ENCODE assay signal across 9 cellular contexts in the genomic region with DNA sequence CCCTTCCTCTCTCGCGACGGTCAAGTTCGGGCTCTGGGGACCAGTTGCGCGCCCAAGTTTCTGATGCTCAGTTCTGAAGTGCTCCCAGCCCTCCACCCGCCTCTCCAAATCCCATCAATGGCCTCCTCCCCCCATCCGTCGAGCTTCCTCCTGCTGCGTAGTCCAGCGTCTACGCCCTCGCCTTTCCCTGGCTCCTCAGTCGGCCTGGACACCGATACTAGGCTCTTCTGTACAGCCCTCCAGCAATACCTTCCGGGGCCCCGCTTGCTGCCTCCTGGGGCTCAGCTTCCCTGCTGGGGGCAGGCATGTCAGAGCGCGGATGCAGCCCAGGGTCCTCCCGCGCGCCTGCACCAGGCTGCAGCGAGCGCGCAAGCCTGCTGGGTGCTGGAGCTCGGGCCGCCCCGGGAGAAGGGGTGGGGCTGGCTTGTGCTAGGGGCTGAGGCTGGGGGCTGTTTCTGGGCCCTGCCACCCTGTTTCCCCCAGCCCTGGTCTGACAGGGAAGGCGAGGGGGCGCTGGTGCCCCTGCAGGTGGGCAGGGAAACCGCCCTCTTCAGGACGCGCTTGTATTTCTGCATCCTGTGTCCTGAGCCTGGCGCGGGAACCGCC.
DNase-seq lines count a peak whose midpoint lies in the region; ATAC-seq and TF ChIP-seq lines count a peak whose summit lies in the region.
"Had no signal": no experiment of that assay in that cellular context is flagged by ENCODE, and none has a peak within 500 bp of the region (broad histone marks: within the 10 kb centered on the region; RNA-seq: fewer than 3 reads in every experiment).

No MANE protein-coding gene starts in this region.

- no peaks in the 10 kb centered on the region for H3K79me1 ChIP-seq in trophoblast cell (ENCODE audit: low read length)

- no peak overlapping the region for H2BK120ac ChIP-seq in trophoblast cell (ENCODE audit: insufficient read depth, low read length, poor library complexity)

- H3K36me3 Mint-ChIP-seq in CD4-positive, alpha-beta memory T cell = no peaks in the 10 kb centered on the region
- no peaks in the 10 kb centered on the region for H3K36me3 Mint-ChIP-seq in endodermal cell (ENCODE audit: low read depth)
- H3K36me3 Mint-ChIP-seq: natural killer cell had no signal

- H3K4me1 Mint-ChIP-seq in CD4-positive, alpha-beta memory T cell = peaks cover 9 to 28% (median 15%) of the 10 kb centered on the region in 4 donors
- H3K4me1 Mint-ChIP-seq in endodermal cell = peaks cover 3% of the 10 kb centered on the region
- H3K4me1 Mint-ChIP-seq: natural killer cell had no signal

- no peaks in the 10 kb centered on the region for H3K79me2 ChIP-seq in trophoblast cell (ENCODE audit: control insufficient read depth, insufficient read depth, low read length, poor library complexity)

- no peaks in the 10 kb centered on the region for H3K36me3 ChIP-seq in CD4-positive, alpha-beta memory T cell (ENCODE audit: insufficient read depth, low read length)
- H3K36me3 ChIP-seq in endodermal cell (ENCODE audit: control insufficient read depth, insufficient read depth, low read length) (no peaks in the 10 kb centered on the region), trophoblast cell (ENCODE audit: control insufficient read depth in 1 of 2, insufficient read depth in 2 of 2, low read length in 2 of 2) (no peaks in the 10 kb centered on the region)

- peak; percentile 82 for TF ChIP-seq CTCF in endodermal cell (conservative IDR thresholded peaks at IDR 0.05)

- H2BK5ac ChIP-seq in trophoblast cell (ENCODE audit: low read depth, low read length, poor library complexity) = no peak overlapping the region

- CTCF ChIA-PET in CD4-positive, alpha-beta memory T cell (lab: Charles Lee; ENCODE audit: partially characterized antibody) = interaction anchor here (0.6 to 2.0 kb wide), 6 partner anchors 14 to 108 kb away, joined by 3 to 7 read pairs (median 3); no protein-coding TSS in a partner anchor

- POLR2A ChIA-PET in CD4-positive, alpha-beta memory T cell (lab: Charles Lee; ENCODE audit: partially characterized antibody) = interaction anchor here (1.0 to 1.1 kb wide), 2 partner anchors 51 to 59 kb away, joined by 4 read pairs; no protein-coding TSS in a partner anchor

- peak overlapping the region; percentile 96 for H3K4me2 ChIP-seq in trophoblast cell (ENCODE audit: low read length)

- H3K4ac ChIP-seq in trophoblast cell (ENCODE audit: low read depth, low read length) = no peak overlapping the region

- H4K91ac ChIP-seq in trophoblast cell (ENCODE audit: low read depth, low read length) = no peak overlapping the region

- H2AFZ ChIP-seq in trophoblast cell (ENCODE audit: insufficient read depth, low read length, poor library complexity) = peak overlapping the region; percentile 72

- no peak overlapping the region for H2AK5ac ChIP-seq in trophoblast cell (ENCODE audit: low read length)

- no peak for ATAC-seq in GM21619 (IDR thresholded peaks at IDR 0.05; ENCODE audit: unreplicated experiment)
- no peak for ATAC-seq in HG03139 (IDR thresholded peaks at IDR 0.05; ENCODE audit: unreplicated experiment)
- ATAC-seq in GM21528 (IDR thresholded peaks at IDR 0.05; ENCODE audit: low FRiP score, unreplicated experiment) = no peak
- no peak for ATAC-seq in HG02678 (IDR thresholded peaks at IDR 0.05; ENCODE audit: unreplicated experiment)

- H3K4me3 ChIP-seq in CD4-positive, alpha-beta memory T cell (ENCODE audit: low read length in 2 of 2) = peak overlapping the region; percentile 9 to 33
- peak overlapping the region; percentile 77 for H3K4me3 ChIP-seq in endodermal cell (ENCODE audit: low read length)
- peak overlapping the region; percentile 57 for H3K4me3 ChIP-seq in trophoblast cell (ENCODE audit: low read depth, low read length)

- H3K4me3 Mint-ChIP-seq in CD4-positive, alpha-beta memory T cell = peak overlapping the region; percentile 72 to 95 (median 87)
- H3K4me3 Mint-ChIP-seq in endodermal cell = peak overlapping the region; percentile 68
- H3K4me3 Mint-ChIP-seq: natural killer cell had no signal

- H4K12ac ChIP-seq in trophoblast cell (ENCODE audit: low read depth, low read length) = no peak overlapping the region

- H3K23ac ChIP-seq in trophoblast cell (ENCODE audit: low read length) = no peak overlapping the region

- H3K27me3 Mint-ChIP-seq in CD4-positive, alpha-beta memory T cell = peaks cover 10 to 12% of the 10 kb centered on the region in 2 donors
- peaks cover 47% of the 10 kb centered on the region for H3K27me3 Mint-ChIP-seq in endodermal cell (ENCODE audit: insufficient read depth)

- 0 to 5% methylated on average over 12 to 36 of the region's 36 CpGs for WGBS in endodermal cell (ENCODE audit: insufficient coverage in 1 of 2, insufficient read length in 1 of 2), 2 experiments
- WGBS in trophoblast cell (ENCODE audit: extremely low coverage, insufficient coverage, insufficient read length) = no CpG with 5 or more reads among the region's 36 CpGs

- no peaks in the 10 kb centered on the region for H3K9me3 ChIP-seq in CD4-positive, alpha-beta memory T cell (ENCODE audit: control insufficient read depth in 1 of 2, low read length in 2 of 2)
- H3K9me3 ChIP-seq in endodermal cell (ENCODE audit: control insufficient read depth, low read length) (no peaks in the 10 kb centered on the region), trophoblast cell (ENCODE audit: insufficient read depth, low read depth, low read length) (no peaks in the 10 kb centered on the region)

- no peaks in the 10 kb centered on the region for H3K4me1 ChIP-seq in CD4-positive, alpha-beta memory T cell (ENCODE audit: insufficient read depth, low read length)
- H3K4me1 ChIP-seq in endodermal cell (ENCODE audit: control insufficient read depth, insufficient read depth, low read length) = no peaks in the 10 kb centered on the region
- H3K4me1 ChIP-seq in trophoblast cell (ENCODE audit: control insufficient read depth in 1 of 2, insufficient read depth in 2 of 2, low read length in 2 of 2) = peaks cover 2 to 4% of the 10 kb centered on the region in 2 experiments

- peaks cover 9% of the 10 kb centered on the region for H3K27me3 ChIP-seq in CD4-positive, alpha-beta memory T cell (ENCODE audit: insufficient read depth, low read length)
- H3K27me3 ChIP-seq in endodermal cell (ENCODE audit: control insufficient read depth, insufficient read depth, low read length, poor library complexity, severe bottlenecking) = peaks cover 35% of the 10 kb centered on the region
- H3K27me3 ChIP-seq in trophoblast cell (ENCODE audit: insufficient read depth, low read length) = peaks cover 9% of the 10 kb centered on the region

- intact Hi-C loops in CD4-positive, alpha-beta memory T cell (cut with micrococcal nuclease) = loop anchor here (5.0 kb wide), 4 partner anchors 50 to 250 kb away; no protein-coding TSS in a partner anchor

- H4K8ac ChIP-seq in trophoblast cell (ENCODE audit: low read depth, low read length) = no peak overlapping the region

- no peak overlapping the region for H3K27ac ChIP-seq in CD4-positive, alpha-beta memory T cell (ENCODE audit: low read depth, low read length)
- H3K27ac ChIP-seq in endodermal cell (ENCODE audit: low read depth, low read length) = no peak overlapping the region
- H3K27ac ChIP-seq in trophoblast cell (ENCODE audit: low read depth, low read length) = no peak overlapping the region

- peak overlapping the region in 3 of 7 donors; percentile 44 to 75 (median 69) for H3K27ac Mint-ChIP-seq in CD4-positive, alpha-beta memory T cell
- H3K27ac Mint-ChIP-seq in endodermal cell = no peak overlapping the region
- H3K27ac Mint-ChIP-seq: natural killer cell had no signal

- peak; percentile 33 to 39 (median 38) for DNase-seq in CD4-positive, alpha-beta memory T cell
- peak; percentile 21 for DNase-seq in activated CD4-positive, alpha-beta T cell treated with anti-CD3 and anti-CD28 coated beads, Interleukin-2, amount 50 U/mL, for 1 hour
- DNase-seq in endodermal cell (peak; percentile 84), trophoblast cell (no peak)
- DNase-seq: natural killer cell had no signal

- H3K9me3 Mint-ChIP-seq in CD4-positive, alpha-beta memory T cell = no peaks in the 10 kb centered on the region
- no peaks in the 10 kb centered on the region for H3K9me3 Mint-ChIP-seq in endodermal cell
- H3K9me3 Mint-ChIP-seq: natural killer cell had no signal

- H3K9ac ChIP-seq in endodermal cell (ENCODE audit: extremely low read depth, low read length, poor library complexity, severe bottlenecking) = no peak overlapping the region
- no peak overlapping the region for H3K9ac ChIP-seq in trophoblast cell (ENCODE audit: low read length)

- no peak overlapping the region for H3K14ac ChIP-seq in trophoblast cell (ENCODE audit: low read length)

- H3K18ac ChIP-seq in trophoblast cell (ENCODE audit: low read length) = no peak overlapping the region

- H2BK12ac ChIP-seq in trophoblast cell (ENCODE audit: low read length) = no peak overlapping the region

Comparison
In these comparisons a context has a peak if more than half of its experiments do, and no peak if none do; other contexts are left out.
1. DNase-seq: peak in CD4-positive, alpha-beta memory T cell (5 of 5), activated CD4-positive, alpha-beta T cell treated with anti-CD3 and anti-CD28 coated beads, Interleukin-2, amount 50 U/mL, for 1 hour (single experiment) and endodermal cell (single experiment); none in trophoblast cell (0 of 2).
2. H3K4me3 ChIP-seq: peak in every context shown above with its lines; median percentile 77 in endodermal cell; 57 in trophoblast cell; 21 in CD4-positive, alpha-beta memory T cell.